ENCODE assay signal across 1 cellular context in genomic region chr19:38417544-38418506, GRCh38.
TF ChIP-seq lines count a peak whose summit lies in the region.

No MANE protein-coding gene starts in this region.

TF ChIP-seq in H1, 55 proteins besides CTCF, POLR2A, EP300 and RAD21:
- no peak for TF ChIP-seq RXRA (IDR thresholded peaks at IDR 0.05; ENCODE audit: insufficient read depth, low read depth, low read length)
- no peak; the same call in 1 of the 2 replicates for TF ChIP-seq PHF8 (conservative IDR thresholded peaks at IDR 0.05; ENCODE audit: low read depth, low read length)
- TF ChIP-seq SP2 (IDR thresholded peaks at IDR 0.05; ENCODE audit: low read length) = no peak
- no peak for TF ChIP-seq CEBPB (IDR thresholded peaks at IDR 0.05; ENCODE audit: low read depth, low read length)
- TF ChIP-seq CREB1 (IDR thresholded peaks at IDR 0.05) = peak; percentile 91
- TF ChIP-seq TEAD4 (IDR thresholded peaks at IDR 0.05; ENCODE audit: low read depth, low read length) = 0 out of 2 replicates have a peak, but pooled peaks have one; percentile 53
- peak; percentile 18; the same call in 1 of the 2 replicates for TF ChIP-seq USF2 (IDR thresholded peaks at IDR 0.05; ENCODE audit: low read length)
- TF ChIP-seq EZH2 (IDR thresholded peaks at IDR 0.05; ENCODE audit: low read depth, low read length, severe bottlenecking) = no peak
- peak; percentile 76; the same call in 1 of the 2 replicates for TF ChIP-seq JUND (IDR thresholded peaks at IDR 0.05; ENCODE audit: low read length)
- TF ChIP-seq KDM4A (IDR thresholded peaks at IDR 0.05; ENCODE audit: low read depth, low read length, severe bottlenecking) = peak; percentile 88
- peak; percentile 75 for TF ChIP-seq ASH2L (IDR thresholded peaks at IDR 0.05; ENCODE audit: low read length)
- TF ChIP-seq CBX5 (IDR thresholded peaks at IDR 0.05; ENCODE audit: low read depth, low read length) = no peak
- no peak for TF ChIP-seq SIX5 (IDR thresholded peaks at IDR 0.05; ENCODE audit: low read depth, low read length)
- TF ChIP-seq MAFK (IDR thresholded peaks at IDR 0.05; ENCODE audit: low read depth, low read length) = no peak
- TF ChIP-seq CBX8 (IDR thresholded peaks at IDR 0.05; ENCODE audit: borderline replicate concordance, low read depth, low read length) = no peak
- no peak for TF ChIP-seq FOSL1 (IDR thresholded peaks at IDR 0.05; ENCODE audit: insufficient read depth, low read depth, low read length)
- no peak for TF ChIP-seq YY1 (IDR thresholded peaks at IDR 0.05; ENCODE audit: low read depth, low read length)
- TF ChIP-seq TCF12 (IDR thresholded peaks at IDR 0.05; ENCODE audit: low read depth, low read length) = 0 out of 2 replicates have a peak, but pooled peaks have one; percentile 30
- TF ChIP-seq TAF1 (IDR thresholded peaks at IDR 0.05; ENCODE audit: low read depth, low read length) = no peak
- no peak for TF ChIP-seq ATF2 (IDR thresholded peaks at IDR 0.05; ENCODE audit: low read length)
- no peak for TF ChIP-seq RNF2 (IDR thresholded peaks at IDR 0.05; ENCODE audit: borderline replicate concordance, low read depth, low read length, missing control alignments, poor library complexity, severe bottlenecking)
- TF ChIP-seq BACH1 (IDR thresholded peaks at IDR 0.05; ENCODE audit: low read length) = 0 out of 2 replicates have a peak, but pooled peaks have one; percentile 11
- no peak for TF ChIP-seq TAF7 (optimal IDR thresholded peaks at IDR 0.05; ENCODE audit: borderline replicate concordance, low read depth, low read length)
- no peak for TF ChIP-seq CTBP2 (IDR thresholded peaks at IDR 0.05; ENCODE audit: borderline replicate concordance, insufficient read depth, insufficient read length, low read length)
- TF ChIP-seq KDM1A (IDR thresholded peaks at IDR 0.05; ENCODE audit: borderline replicate concordance, low read length) = no peak
- TF ChIP-seq TBP (IDR thresholded peaks at IDR 0.05; ENCODE audit: low read depth, low read length) = 0 out of 2 replicates have a peak, but pooled peaks have one; percentile 12
- TF ChIP-seq NANOG (IDR thresholded peaks at IDR 0.05; ENCODE audit: insufficient read depth, low read depth, low read length, poor library complexity, severe bottlenecking) = no peak
- no peak for TF ChIP-seq HDAC6 (IDR thresholded peaks at IDR 0.05; ENCODE audit: low read depth, low read length)
- TF ChIP-seq HDAC2 (IDR thresholded peaks at IDR 0.05; ENCODE audit: borderline replicate concordance in 1 of 2, low read depth in 2 of 2, low read length in 2 of 2) = 0 out of 4 replicates have a peak, but pooled peaks of 1 of the 2 experiments have one; percentile 18
- no peak for TF ChIP-seq SP4 (IDR thresholded peaks at IDR 0.05; ENCODE audit: low read length)
- TF ChIP-seq GABPA (IDR thresholded peaks at IDR 0.05; ENCODE audit: borderline replicate concordance, insufficient read depth, low read length) = no peak
- TF ChIP-seq KDM5A (IDR thresholded peaks at IDR 0.05; ENCODE audit: low read length) = no peak
- no peak for TF ChIP-seq POU5F1 (IDR thresholded peaks at IDR 0.05; ENCODE audit: low read depth, low read length)
- TF ChIP-seq E2F6 (IDR thresholded peaks at IDR 0.05) = no peak
- 0 out of 2 replicates have a peak, but pooled peaks have one; percentile 11 for TF ChIP-seq SP1 (IDR thresholded peaks at IDR 0.05; ENCODE audit: low read depth, low read length)
- TF ChIP-seq RFX5 (IDR thresholded peaks at IDR 0.05; ENCODE audit: borderline replicate concordance, low read depth, low read length) = no peak
- TF ChIP-seq EGR1 (IDR thresholded peaks at IDR 0.05; ENCODE audit: borderline replicate concordance, low read depth, low read length) = no peak
- no peak; a peak in 1 of 4 replicates for TF ChIP-seq SIN3A (conservative IDR thresholded peaks at IDR 0.05 in 1 of 2, IDR thresholded peaks at IDR 0.05 in 1 of 2; ENCODE audit: low read depth in 1 of 2, low read length in 2 of 2)
- no peak for TF ChIP-seq ATF3 (IDR thresholded peaks at IDR 0.05; ENCODE audit: insufficient read depth, low read depth, low read length)
- TF ChIP-seq BCL11A (IDR thresholded peaks at IDR 0.05; ENCODE audit: low read depth in 2 of 2, low read length in 2 of 2) = no peak
- peak; percentile 48; the same call in 1 of the 2 replicates for TF ChIP-seq POLR2AphosphoS5 (IDR thresholded peaks at IDR 0.05; ENCODE audit: low read depth, low read length)
- TF ChIP-seq SIRT6 (IDR thresholded peaks at IDR 0.05; ENCODE audit: low read length) = no peak
- TF ChIP-seq SRF (IDR thresholded peaks at IDR 0.05; ENCODE audit: low read depth, low read length) = no peak
- no peak for TF ChIP-seq NRF1 (IDR thresholded peaks at IDR 0.05; ENCODE audit: low read depth, low read length)
- no peak for TF ChIP-seq SUZ12 (IDR thresholded peaks at IDR 0.05; ENCODE audit: low read length)
- no peak for TF ChIP-seq CHD1 (IDR thresholded peaks at IDR 0.05; ENCODE audit: low read depth, low read length)
- peak; percentile 66 for TF ChIP-seq MAX (IDR thresholded peaks at IDR 0.05)
- no peak for TF ChIP-seq GTF2F1 (IDR thresholded peaks at IDR 0.05; ENCODE audit: borderline replicate concordance, low read depth, low read length)
- no peak for TF ChIP-seq SAP30 (IDR thresholded peaks at IDR 0.05; ENCODE audit: insufficient read depth, insufficient replicate concordance, low read length)
- no peak for TF ChIP-seq CHD7 (IDR thresholded peaks at IDR 0.05; ENCODE audit: insufficient replicate concordance, low read length)
- TF ChIP-seq BRCA1 (IDR thresholded peaks at IDR 0.05; ENCODE audit: low read depth, low read length) = no peak
- TF ChIP-seq ZNF274 (IDR thresholded peaks at IDR 0.05; ENCODE audit: borderline replicate concordance, extremely low read depth, low read length) = no peak
- TF ChIP-seq JUN (IDR thresholded peaks at IDR 0.05; ENCODE audit: low read depth, low read length) = no peak
- TF ChIP-seq CHD2 (IDR thresholded peaks at IDR 0.05; ENCODE audit: low read length) = no peak
- peak; percentile 51; the same call in 1 of the 2 replicates for TF ChIP-seq RBBP5 (IDR thresholded peaks at IDR 0.05; ENCODE audit: borderline replicate concordance, low read depth, low read length)
